22 cellular contexts compared by ENCODE assay signal in genomic region chr1:77016371-77016770, GRCh38.
"Had no signal": no experiment of that assay in that cellular context is flagged by ENCODE, and none has a peak within 500 bp of the region (broad histone marks: within the 10 kb centered on the region; RNA-seq: fewer than 3 reads in every experiment).

No MANE protein-coding gene starts in this region.

- H3K9me3 Mint-ChIP-seq: activated naive CD4-positive, alpha-beta T cell treated with anti-CD3 and anti-CD28 coated beads, Interleukin-2, amount 50 U/mL, for 24 hours; immature natural killer cell; stimulated activated naive CD8-positive, alpha-beta T cell treated with anti-CD3 and anti-CD28 coated beads, Interleukin-15, amount 100 ng/mL, for 72 hours; T-helper 2 cell treated with Interferon-gamma antibody and Interleukin-4, amounts not matched to agents 5 μg/mL and 100 μg/mL, for 36 hours; WTC11 had no signal

- H3K27me3 Mint-ChIP-seq: stimulated activated naive CD8-positive, alpha-beta T cell treated with anti-CD3 and anti-CD28 coated beads, Interleukin-15, amount 100 ng/mL, for 72 hours had no signal

- H3K4me1 ChIP-seq: body of pancreas, left lung, parathyroid adenoma, tibial artery had no signal

- H3K4me3 Mint-ChIP-seq: activated naive CD4-positive, alpha-beta T cell treated with anti-CD3 and anti-CD28 coated beads, Interleukin-2, amount 50 U/mL, for 24 hours; immature natural killer cell; natural killer cell; stimulated activated naive CD8-positive, alpha-beta T cell treated with anti-CD3 and anti-CD28 coated beads, Interleukin-15, amount 100 ng/mL, for 72 hours; T-helper 2 cell treated with Interferon-gamma antibody and Interleukin-4, amounts not matched to agents 5 μg/mL and 100 μg/mL, for 36 hours; WTC11 had no signal

- H3K27ac ChIP-seq: body of pancreas, hepatocyte, left lung, parathyroid adenoma, tibial artery had no signal

- H3K27ac Mint-ChIP-seq: activated naive CD4-positive, alpha-beta T cell treated with anti-CD3 and anti-CD28 coated beads, Interleukin-2, amount 50 U/mL, for 24 hours; immature natural killer cell; natural killer cell; stimulated activated naive CD8-positive, alpha-beta T cell treated with anti-CD3 and anti-CD28 coated beads, Interleukin-15, amount 100 ng/mL, for 72 hours; T-helper 2 cell treated with Interferon-gamma antibody and Interleukin-4, amounts not matched to agents 5 μg/mL and 100 μg/mL, for 36 hours; WTC11 had no signal

- H3K4me1 Mint-ChIP-seq: activated naive CD4-positive, alpha-beta T cell treated with anti-CD3 and anti-CD28 coated beads, Interleukin-2, amount 50 U/mL, for 24 hours; immature natural killer cell; natural killer cell; stimulated activated naive CD8-positive, alpha-beta T cell treated with anti-CD3 and anti-CD28 coated beads, Interleukin-15, amount 100 ng/mL, for 72 hours had no signal

- H3K27me3 ChIP-seq: body of pancreas, hepatocyte, left lung, tibial artery had no signal

- H3K36me3 Mint-ChIP-seq: activated naive CD4-positive, alpha-beta T cell treated with anti-CD3 and anti-CD28 coated beads, Interleukin-2, amount 50 U/mL, for 24 hours; immature natural killer cell; natural killer cell; WTC11 had no signal

- DNase-seq: activated gamma-delta T cell treated with Interleukin-2 at 50 U/mL for 16 hours; activated T-cell treated with anti-CD3 and anti-CD28 coated beads, Interleukin-2, amount 50 U/mL, for 1 hour; anterior cingulate cortex; body of pancreas; caudate nucleus; dermis blood vessel endothelial cell; effector CD8-positive, alpha-beta T cell; foreskin melanocyte; immature natural killer cell; kidney glomerular epithelial cell; left lung; midbrain; natural killer cell; nucleus accumbens; stimulated activated CD4-positive, alpha-beta T cell treated with anti-CD3 and anti-CD28 coated beads, Interleukin-12 subunit alpha, Interleukin-12 subunit beta, amount 100 ng/mL, for 4 hours; stimulated activated naive CD8-positive, alpha-beta T cell treated with anti-CD3 and anti-CD28 coated beads, Interleukin-15, amount 100 ng/mL, for 72 hours; tibial artery had no signal

- ATAC-seq: body of pancreas; left lung; natural killer cell; stimulated activated naive CD8-positive, alpha-beta T cell treated with anti-CD3 and anti-CD28 coated beads, Interleukin-15, amount 100 ng/mL, for 72 hours had no signal
